Comparison of ENCODE assay signal across 9 cellular contexts in genomic region chr7:51103718-51104117, GRCh38.
"Had no signal": no experiment of that assay in that cellular context is flagged by ENCODE, and none has a peak within 500 bp of the region (broad histone marks: within the 10 kb centered on the region; RNA-seq: fewer than 3 reads in every experiment).

No MANE protein-coding gene starts in this region.

- H3K9ac ChIP-seq: KMS-11 had no signal

- DNase-seq: IMR-90, KBM-7, KG1 had no signal

- H3K4me3 ChIP-seq: K562 had no signal

- FAIRE-seq: HepG2, HTR-8/SVneo, K562 had no signal

- H3K27ac Mint-ChIP-seq: IgD-negative memory B cell had no signal

- H3K36me3 Mint-ChIP-seq: IgD-negative memory B cell had no signal

- H3K27ac ChIP-seq: HL-60, KMS-11 had no signal

- H3K4me2 ChIP-seq: KMS-11 had no signal

- H3K4me1 Mint-ChIP-seq: IgD-negative memory B cell had no signal

- ATAC-seq: HepG2, K562 had no signal

- H3K4me3 Mint-ChIP-seq: IgD-negative memory B cell had no signal
